Comparison of ENCODE assay signal across 8 cellular contexts in the genomic region with DNA sequence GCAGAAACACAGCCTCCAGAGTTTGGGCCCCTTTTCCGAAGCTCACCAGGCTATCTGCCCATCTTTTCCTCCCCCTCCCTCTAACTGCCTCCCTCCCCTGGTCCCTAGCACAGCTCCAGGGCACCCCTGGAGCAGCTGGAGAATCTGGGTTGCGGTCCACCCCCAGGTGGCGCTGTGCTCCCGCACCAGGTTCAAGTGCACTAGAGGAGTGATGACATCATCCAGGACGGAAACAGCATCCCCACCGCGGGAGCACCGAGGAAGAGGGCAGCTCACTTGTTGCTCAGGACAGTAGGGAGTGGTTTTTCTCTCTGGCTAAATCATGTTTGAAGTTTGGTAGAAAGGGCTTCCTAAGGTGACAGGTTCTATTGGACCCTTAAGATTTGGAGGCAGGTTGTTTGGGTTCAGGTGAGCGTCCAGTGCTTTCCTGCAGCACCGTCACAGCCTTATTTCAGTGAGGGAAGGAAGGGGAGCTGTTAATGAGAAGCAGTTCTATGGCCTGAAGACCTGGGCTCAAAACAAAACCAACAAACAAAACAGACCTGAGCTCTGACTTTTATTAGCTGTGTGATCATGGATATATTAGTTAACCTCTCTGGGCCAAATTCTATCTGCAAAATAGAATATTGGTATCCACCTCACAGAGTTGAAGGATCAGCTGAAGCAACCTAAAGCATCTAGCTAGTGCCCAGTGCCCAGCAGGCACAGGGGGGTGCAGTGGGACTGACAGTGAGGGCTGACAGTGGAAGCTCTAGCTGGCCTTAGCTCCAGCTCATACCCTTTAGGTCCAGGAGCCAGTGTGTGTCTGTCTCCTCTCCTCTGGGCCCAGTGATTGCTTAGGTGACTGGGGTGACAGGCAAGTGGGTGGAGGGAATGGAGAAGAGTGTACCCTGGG. TPM values are rescaled to one million over a fixed set of nuclear protein-coding genes. Genes with fewer than 3 reads are reported as not detected.
DNase-seq lines count a peak whose midpoint lies in the region; ATAC-seq and TF ChIP-seq lines count a peak whose summit lies in the region.

No MANE protein-coding gene starts in this region.

- POLR2A ChIA-PET in T-cell (lab: Charles Lee): interaction anchor here in 1 of 2 donors (0.8 kb wide), 1 partner anchor 87 kb away, joined by 3 read pairs; no protein-coding TSS in a partner anchor

- peaks cover 3 to 26% (median 11%) of the 10 kb centered on the region in 9 donors for H3K4me1 ChIP-seq in heart right ventricle
- peaks cover 42% of the 10 kb centered on the region for H3K4me1 ChIP-seq in psoas muscle
- H3K4me1 ChIP-seq in urinary bladder (ENCODE audit: insufficient read depth): no peaks in the 10 kb centered on the region

- CTCF ChIA-PET in T-cell (lab: Charles Lee): interaction anchor here (0.6 to 2.9 kb wide), 20 partner anchors 9 to 1965 kb away, joined by 3 to 32 read pairs (median 4); a partner anchor contains a TSS

- H3K27me3 ChIP-seq in heart right ventricle (no peaks in the 10 kb centered on the region), psoas muscle (ENCODE audit: insufficient read depth in 3 of 3, low read length in 2 of 3) (no peaks in the 10 kb centered on the region)

- H3K9me3 ChIP-seq in heart right ventricle (no peaks in the 10 kb centered on the region), psoas muscle (no peaks in the 10 kb centered on the region)

- H3K4me1 Mint-ChIP-seq in HFFc6 (ENCODE audit: low read depth) (peaks cover 65% of the 10 kb centered on the region), T-cell (peaks cover 7% of the 10 kb centered on the region in 3 donors)

- peak; percentile 83 to 97 (median 88) for ATAC-seq in T-cell (replicated peaks in 1 of 4)
- peak; percentile 78 to 93 (median 88) for ATAC-seq in heart right ventricle
- peak; percentile 92 to 93 (median 92) for ATAC-seq in psoas muscle

- intact Hi-C loops in heart right ventricle (cut with DNase I) (loop anchor here in 8 of 10 donors (1.0 to 10.0 kb wide), 7 partner anchors 49 to 239 kb away; a partner anchor contains a TSS), psoas muscle (cut with DNase I) (loop anchor here (1.0 to 10.0 kb wide), 4 partner anchors 61 to 239 kb away; a partner anchor contains a TSS)

- in situ Hi-C loops in G401 (cut with HindIII; ENCODE audit: low sequenced_read_pairs): no loop called here

- H3K27me3 Mint-ChIP-seq in HFFc6 (ENCODE audit: insufficient read depth) (peaks cover 6% of the 10 kb centered on the region), T-cell (peaks cover 26 to 37% of the 10 kb centered on the region in 2 donors)

- peak overlapping the region; percentile 18 for H3K4me3 Mint-ChIP-seq in HFFc6
- peak overlapping the region in 2 of 3 donors; percentile 23 to 32 for H3K4me3 Mint-ChIP-seq in T-cell

- H3K4me3 ChIP-seq in heart right ventricle: peak overlapping the region in 2 of 10 donors; percentile 7 to 16
- no peak overlapping the region for H3K4me3 ChIP-seq in psoas muscle
- H3K4me3 ChIP-seq in urinary bladder (ENCODE audit: low read depth, low read length): no peak overlapping the region

- H3K27ac ChIP-seq in heart right ventricle: peak overlapping the region; percentile 11 to 85 (median 66)
- peak overlapping the region; percentile 95 for H3K27ac ChIP-seq in psoas muscle
- H3K27ac ChIP-seq in urinary bladder (ENCODE audit: low read depth): peak overlapping the region; percentile 24

- no peaks in the 10 kb centered on the region for H3K9me3 Mint-ChIP-seq in HFFc6
- H3K9me3 Mint-ChIP-seq in T-cell: no peaks in the 10 kb centered on the region

- TF ChIP-seq CTCF in HFFc6 (IDR thresholded peaks at IDR 0.05) (peak; percentile 99), heart right ventricle (IDR thresholded peaks at IDR 0.05) (peak; percentile 83 to 97 (median 95)), psoas muscle (IDR thresholded peaks at IDR 0.05) (peak; percentile 97)

- H3K36me3 Mint-ChIP-seq in HFFc6 (ENCODE audit: low read depth) (peaks cover 20% of the 10 kb centered on the region), T-cell (no peaks in the 10 kb centered on the region)

- peak overlapping the region; percentile 83 for H3K27ac Mint-ChIP-seq in HFFc6
- H3K27ac Mint-ChIP-seq in T-cell: peak overlapping the region; percentile 19 to 28

- peaks cover 0 to 23% (median 0%) of the 10 kb centered on the region in 9 donors for H3K36me3 ChIP-seq in heart right ventricle
- peaks cover 0 to 51% of the 10 kb centered on the region in 2 donors for H3K36me3 ChIP-seq in psoas muscle (ENCODE audit: insufficient read depth in 1 of 2, low read depth in 1 of 2)
- H3K36me3 ChIP-seq in urinary bladder (ENCODE audit: insufficient read depth): no peaks in the 10 kb centered on the region

- 11 to 12% methylated on average over 10 of the region's 10 CpGs for WGBS in heart right ventricle, 2 donors
- 7 to 14% (median 10%) methylated on average over 10 of the region's 10 CpGs for WGBS in psoas muscle, 3 donors
- WGBS in urinary bladder: 11% methylated on average over 10 of the region's 10 CpGs

- peak; percentile 79 for DNase-seq in G401 (ENCODE audit: low spot score)
- peak; percentile 85 for DNase-seq in HFFc6
- peak; percentile 61 for DNase-seq in NCI-H1436 treated with DMSO at 0.1 percent for 48 hours (lab: John Stamatoyannopoulos, UW)
- peak; percentile 54 to 80 (median 72) for DNase-seq in T-cell
- DNase-seq in activated naive CD8-positive, alpha-beta T cell treated with anti-CD3 and anti-CD28 coated beads, Interleukin-2, amount 50 U/mL, for 16 hours (ENCODE audit: low read depth, low spot score): peak; percentile 54
- peak; percentile 90 to 91 for DNase-seq in heart right ventricle
- DNase-seq in psoas muscle: peak; percentile 91 to 94

RNA-seq across cellular contexts. Expression of a gene that starts 7.5 kb away (rescaled TPM):
- 0.31 and 4.2 TPM in 2 replicates for total RNA-seq in G401 (2014; rRNA removed; shearing (Covaris generic))
- total RNA-seq in HFFc6 (2021; fragmentation: NEBNext Ultra II Directional; extraction: Animal tissue kit (Norgen Biotek cat#: 25700)): 10 to 100 TPM; 29.8 to 49.6 (median 39.9) TPM
- total RNA-seq in T-cell: under 1 TPM; 0.38 to 0.88 (median 0.54) TPM
- total RNA-seq in heart right ventricle: 100 to 1,000 TPM; 104 to 214 (median 130) TPM
- polyA plus RNA-seq in heart right ventricle: 10 to 100 TPM; 72.6 to 75.8 TPM
- 100 to 1,000 TPM; 105 to 157 (median 137) TPM for total RNA-seq in psoas muscle
- 100 to 1,000 TPM in 2 of 3 donors, 10 to 100 TPM in 1; 74.8 to 264 (median 151) TPM for polyA plus RNA-seq in psoas muscle
- total RNA-seq in urinary bladder: 10.1 TPM
- polyA plus RNA-seq in urinary bladder: 32.7 TPM

RNA-seq across cellular contexts. Expression of a gene that starts 50.2 kb away (rescaled TPM):
- 2.4 and 2.5 TPM in 2 replicates for total RNA-seq in G401 (2014; rRNA removed; shearing (Covaris generic))
- total RNA-seq in HFFc6 (2021; fragmentation: NEBNext Ultra II Directional; extraction: Animal tissue kit (Norgen Biotek cat#: 25700)): 10 to 100 TPM; 19.0 to 37.4 (median 36.5) TPM
- total RNA-seq in T-cell: under 1 TPM in 3 of 5 donors, not detected in 2; 0.10 to 0.29 (median 0.16) TPM
- total RNA-seq in heart right ventricle: 10 to 100 TPM in 4 of 10 donors, 1 to 10 TPM in 6; 3.6 to 15.2 (median 9.6) TPM
- 10 to 100 TPM in 1 of 2 donors, 1 to 10 TPM in 1; 9.9 to 22.7 TPM for polyA plus RNA-seq in heart right ventricle
- 10 to 100 TPM; 12.8 to 45.4 (median 24.6) TPM for total RNA-seq in psoas muscle
- polyA plus RNA-seq in psoas muscle: 10 to 100 TPM in 2 of 3 donors, 1 to 10 TPM in 1; 4.9 to 15.5 (median 11.4) TPM
- 71.7 TPM for total RNA-seq in urinary bladder
- 731 TPM for polyA plus RNA-seq in urinary bladder

RNA-seq across cellular contexts. Expression of a gene that starts 59.1 kb away (rescaled TPM):
- total RNA-seq in G401 (2014; rRNA removed; shearing (Covaris generic)): 71.1 and 85.0 TPM in 2 replicates
- total RNA-seq in HFFc6 (2021; fragmentation: NEBNext Ultra II Directional; extraction: Animal tissue kit (Norgen Biotek cat#: 25700)): 100 to 1,000 TPM; 114 to 128 (median 122) TPM
- 10 to 100 TPM; 28.7 to 37.6 (median 29.9) TPM for total RNA-seq in T-cell
- 100 to 1,000 TPM in 2 of 10 donors, 10 to 100 TPM in 8; 71.1 to 113 (median 88.9) TPM for total RNA-seq in heart right ventricle
- 100 to 1,000 TPM in 1 of 2 donors, 10 to 100 TPM in 1; 49.7 to 105 TPM for polyA plus RNA-seq in heart right ventricle
- total RNA-seq in psoas muscle: 100 to 1,000 TPM in 1 of 4 donors, 10 to 100 TPM in 3; 45.4 to 132 (median 68.4) TPM
- polyA plus RNA-seq in psoas muscle: 100 to 1,000 TPM in 2 of 3 donors, 10 to 100 TPM in 1; 79.6 to 176 (median 163) TPM
- 27.2 TPM for total RNA-seq in urinary bladder
- polyA plus RNA-seq in urinary bladder: 42.0 TPM

Comparison
In these comparisons a context has a peak if more than half of its experiments do, and no peak if none do; other contexts are left out.
1. H3K27ac ChIP-seq: peak in every context shown above with its lines; median percentile 95 in psoas muscle; 66 in heart right ventricle; 24 in urinary bladder.